In the genomic region with DNA sequence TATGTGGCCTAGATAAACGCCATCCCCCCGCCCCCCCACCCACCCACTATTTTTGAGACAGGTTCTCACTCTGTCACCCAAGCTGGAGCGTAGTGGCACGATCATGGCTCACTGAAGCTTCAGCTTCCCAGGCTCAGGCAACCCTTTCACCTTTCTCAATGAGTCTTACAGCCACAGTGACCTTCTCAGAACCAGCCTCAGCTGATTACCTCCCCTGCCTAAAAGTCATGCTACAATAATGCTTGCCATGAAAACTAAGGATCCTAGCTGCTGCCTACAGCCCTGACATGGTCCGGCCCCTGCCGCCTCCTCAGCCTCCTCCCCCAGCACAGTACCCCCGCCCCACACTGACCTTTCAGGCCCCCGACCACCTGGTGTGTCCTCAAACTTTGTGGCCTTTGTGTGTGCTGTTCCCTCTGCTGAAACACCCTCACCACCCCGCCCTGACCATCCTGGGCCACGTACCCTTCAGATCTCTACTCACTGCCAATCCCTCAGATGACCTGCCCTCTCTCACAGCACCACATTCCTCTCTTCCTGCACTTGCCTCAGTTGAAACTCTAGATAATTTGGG, we compare ENCODE assay signal across 28 cellular contexts. TPM values are rescaled to one million over a fixed set of nuclear protein-coding genes. Genes with fewer than 3 reads are reported as not detected.
"Had no signal": no experiment of that assay in that cellular context is flagged by ENCODE, and none has a peak within 500 bp of the region (broad histone marks: within the 10 kb centered on the region; RNA-seq: fewer than 3 reads in every experiment).

No MANE protein-coding gene starts in this region.

- DNase-seq: activated CD4-positive, alpha-beta T cell treated with anti-CD3 and anti-CD28 coated beads for 36 hours; activated CD4-positive, alpha-beta T cell treated with anti-CD3 and anti-CD28 coated beads, Interleukin-2, amount 50 U/mL, for 48 hours; activated gamma-delta T cell treated with Interleukin-2 at 50 U/mL for 16 hours; activated naive CD8-positive, alpha-beta T cell treated with anti-CD3 and anti-CD28 coated beads for 36 hours; colonic mucosa; foreskin melanocyte; glutamatergic neuron; hypothalamus; kidney glomerular epithelial cell; left ventricle myocardium superior; mucosa of descending colon; naive B cell; ovary; sigmoid colon; spleen; stimulated activated CD8-positive, alpha-beta memory T cell treated with anti-CD3 and anti-CD28 coated beads, Interleukin-4, amount 100 ng/mL, for 48 hours; stimulated activated naive CD4-positive, alpha-beta T cell treated with Interleukin-2 at 50 U/mL for 16 hours; T-cell had no signal

- H3K36me3 ChIP-seq: colonic mucosa, ovary, sigmoid colon, tibial artery had no signal

- ATAC-seq: T-cell, WTC11 had no signal

- H3K27ac ChIP-seq: colonic mucosa, epithelial cell of prostate, ovary, sigmoid colon, tibial artery had no signal

- H3K4me3 ChIP-seq: colonic mucosa, mucosa of descending colon, ovary, sigmoid colon, spleen, tibial artery had no signal

- H3K4me1 ChIP-seq: colonic mucosa, sigmoid colon had no signal

- H3K9me3 ChIP-seq: colonic mucosa, mucosa of descending colon, ovary, sigmoid colon, spleen, tibial artery had no signal

- H3K27me3 ChIP-seq: colonic mucosa, ovary had no signal

RNA-seq across cellular contexts. Expression of a gene that starts 31.3 kb away (rescaled TPM):
- total RNA-seq: activated CD4-positive, alpha-beta T cell treated with anti-CD3 and anti-CD28 coated beads for 36 hours; activated naive CD8-positive, alpha-beta T cell treated with anti-CD3 and anti-CD28 coated beads for 36 hours; activated T-helper 1 cell treated with anti-CD3 and anti-CD28 coated beads, Interleukin-12 subunit alpha, Interleukin-12 subunit beta, Interleukin-2, Interleukin-4 antibody, amounts not matched to agents 30 ng/mL and 10 ng/mL and 1 ng/mL, durations not matched to agents 14 hours and 24 hours and 36 hours; endodermal cell; fibroblast of lung; left ventricle myocardium superior; neural crest cell; pulmonary artery endothelial cell; sigmoid colon; subcutaneous adipose tissue; urinary bladder; WTC11 had no signal

RNA-seq across cellular contexts. Expression of a gene that starts 35.5 kb away (rescaled TPM):
- total RNA-seq: activated CD4-positive, alpha-beta T cell treated with anti-CD3 and anti-CD28 coated beads for 36 hours; activated naive CD8-positive, alpha-beta T cell treated with anti-CD3 and anti-CD28 coated beads for 36 hours; activated T-helper 1 cell treated with anti-CD3 and anti-CD28 coated beads, Interleukin-12 subunit alpha, Interleukin-12 subunit beta, Interleukin-2, Interleukin-4 antibody, amounts not matched to agents 30 ng/mL and 10 ng/mL and 1 ng/mL, durations not matched to agents 14 hours and 24 hours and 36 hours; endodermal cell; fibroblast of lung; left ventricle myocardium superior; neural crest cell; pulmonary artery endothelial cell; sigmoid colon; spleen; subcutaneous adipose tissue; urinary bladder; WTC11 had no signal
- polyA plus RNA-seq: fibroblast of lung, urinary bladder had no signal
